Comparison of ENCODE assay signal across 8 cellular contexts in the genomic region with DNA sequence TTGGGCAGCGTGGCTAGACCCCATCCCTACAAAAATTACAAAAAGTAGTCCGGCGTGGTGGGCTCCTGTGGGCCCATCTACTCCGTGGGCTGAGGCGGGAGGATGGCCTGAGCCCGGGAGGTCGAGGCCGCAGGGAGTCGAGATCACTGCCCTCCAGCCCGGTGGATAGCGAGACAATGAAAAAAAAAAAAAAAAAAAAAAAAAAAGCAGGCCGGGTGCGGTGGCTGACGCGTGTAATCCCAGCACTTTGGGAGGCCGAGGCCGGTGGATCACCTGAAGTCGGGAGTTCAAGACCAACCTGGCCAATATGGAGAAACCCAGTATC.
DNase-seq lines count a peak whose midpoint lies in the region; ATAC-seq and TF ChIP-seq lines count a peak whose summit lies in the region.

No MANE protein-coding gene starts in this region.

- H3K27ac ChIP-seq in VCaP: peak overlapping the region; percentile 57
- H3K27ac ChIP-seq in gastroesophageal sphincter: peak overlapping the region; percentile 88 to 97 (median 92)
- peak overlapping the region; percentile 58 to 91 (median 86) for H3K27ac ChIP-seq in gastrocnemius medialis

- peak overlapping the region; percentile 79 to 84 for H3K4me3 ChIP-seq in gastroesophageal sphincter
- H3K4me3 ChIP-seq in gastrocnemius medialis: peak overlapping the region; percentile 72 to 93 (median 76)

- H3K36me3 ChIP-seq in gastroesophageal sphincter: peaks cover 0 to 15% of the 10 kb centered on the region in 2 donors
- no peaks in the 10 kb centered on the region for H3K36me3 ChIP-seq in gastrocnemius medialis

- H3K9me3 ChIP-seq in gastroesophageal sphincter: no peaks in the 10 kb centered on the region
- H3K9me3 ChIP-seq in gastrocnemius medialis: no peaks in the 10 kb centered on the region

- TF ChIP-seq POLR2A in gastroesophageal sphincter (IDR thresholded peaks at IDR 0.05): no peak
- no peak for TF ChIP-seq POLR2A in gastrocnemius medialis (IDR thresholded peaks at IDR 0.05)

- ATAC-seq in GM19372 (IDR thresholded peaks at IDR 0.05; ENCODE audit: low read depth, unreplicated experiment) (peak; percentile 5), gastroesophageal sphincter (no peak), gastrocnemius medialis (no peak), HG03342 (IDR thresholded peaks at IDR 0.05; ENCODE audit: unreplicated experiment) (no peak)

- no peak for TF ChIP-seq EP300 in gastroesophageal sphincter (IDR thresholded peaks at IDR 0.05)

- in situ Hi-C loops in gastrocnemius medialis (cut with MboI; ENCODE audit: low sequenced_read_pairs in 4 of 4) (loop anchor here (25.0 kb wide), 2 partner anchors 247 to 472 kb away; no protein-coding TSS in a partner anchor), KBM-7 (cut with MboI; ENCODE audit: low pct_unique_long_range_greater_than_20kb, low sequenced_read_pairs) (loop anchor here (25.0 kb wide), 2 partner anchors 472 to 697 kb away; no protein-coding TSS in a partner anchor)

- no peak for TF ChIP-seq CTCF in VCaP (conservative IDR thresholded peaks at IDR 0.05)
- no peak for TF ChIP-seq CTCF in gastroesophageal sphincter (IDR thresholded peaks at IDR 0.05)
- no peak for TF ChIP-seq CTCF in gastrocnemius medialis (IDR thresholded peaks at IDR 0.05 in 4 of 5, conservative IDR thresholded peaks at IDR 0.05 in 1 of 5)

- H3K27me3 ChIP-seq in gastroesophageal sphincter: no peaks in the 10 kb centered on the region
- no peaks in the 10 kb centered on the region for H3K27me3 ChIP-seq in gastrocnemius medialis

- no peak for DNase-seq in gastrocnemius medialis
- DNase-seq in KBM-7: no peak
- DNase-seq in NCI-H2081 (lab: John Stamatoyannopoulos, UW): no peak
- DNase-seq in effector CD4-positive, alpha-beta T cell: no peak

- intact Hi-C loops in gastrocnemius medialis (cut with DNase I; ENCODE audit: low total_unique reads): loop anchor here (5.0 kb wide), 1 partner anchor 287 kb away; the partner anchor contains the start of gene CLPTM1L

- 38% methylated on average over 14 of the region's 18 CpGs; no CpG with 5 or more reads in 1 of the 2 donors for WGBS in gastroesophageal sphincter (ENCODE audit: low coverage in 1 of 2), 2 donors

- H3K4me1 ChIP-seq in gastroesophageal sphincter (peaks cover 0 to 21% (median 0%) of the 10 kb centered on the region in 3 donors), gastrocnemius medialis (peaks cover 0 to 5% of the 10 kb centered on the region in 2 donors)
